In genomic region chr7:94649313-94649924, GRCh38 we compare ENCODE assay signal across 11 cellular contexts. TPM values are rescaled to one million over a fixed set of nuclear protein-coding genes. Genes with fewer than 3 reads are reported as not detected.
DNase-seq lines count a peak whose midpoint lies in the region; ATAC-seq and TF ChIP-seq lines count a peak whose summit lies in the region.
"Had no signal": no experiment of that assay in that cellular context is flagged by ENCODE, and none has a peak within 500 bp of the region (broad histone marks: within the 10 kb centered on the region; RNA-seq: fewer than 3 reads in every experiment).

No MANE protein-coding gene starts in this region.

- H3K27ac ChIP-seq in OCI-LY3 (ENCODE audit: low read length) (no peak overlapping the region), trophoblast cell (ENCODE audit: low read depth, low read length) (no peak overlapping the region), psoas muscle (no peak overlapping the region)
- H3K27ac ChIP-seq: prostate gland, SK-N-MC had no signal

- H3K4me1 ChIP-seq in OCI-LY3 (ENCODE audit: low read length) (peaks cover 27% of the 10 kb centered on the region), trophoblast cell (ENCODE audit: control insufficient read depth in 1 of 2, insufficient read depth in 2 of 2, low read length in 2 of 2) (peaks cover 3 to 6% of the 10 kb centered on the region in 2 experiments), psoas muscle (peaks cover 4% of the 10 kb centered on the region)
- H3K4me1 ChIP-seq: prostate gland had no signal

- no peak overlapping the region for H2BK120ac ChIP-seq in trophoblast cell (ENCODE audit: insufficient read depth, low read length, poor library complexity)

- peaks cover 4% of the 10 kb centered on the region for H3K36me3 Mint-ChIP-seq in osteocyte (ENCODE audit: unreplicated experiment)

- peaks cover 2% of the 10 kb centered on the region for H3K79me1 ChIP-seq in trophoblast cell (ENCODE audit: low read length)

- H3K27me3 Mint-ChIP-seq in osteocyte (ENCODE audit: unreplicated experiment): no peaks in the 10 kb centered on the region

- H3K4me2 ChIP-seq in OCI-LY3 (ENCODE audit: low read length) (peak overlapping the region; percentile 87), trophoblast cell (ENCODE audit: low read length) (no peak overlapping the region)

- H3K9ac ChIP-seq in OCI-LY3 (ENCODE audit: low read length): no peak overlapping the region
- H3K9ac ChIP-seq in trophoblast cell (ENCODE audit: low read length): no peak overlapping the region

- H3K27ac Mint-ChIP-seq in osteocyte (ENCODE audit: unreplicated experiment): peak overlapping the region; percentile 14

- H3K23ac ChIP-seq in trophoblast cell (ENCODE audit: low read length): no peak overlapping the region

- H4K91ac ChIP-seq in trophoblast cell (ENCODE audit: low read depth, low read length): no peak overlapping the region

- H3K9me3 Mint-ChIP-seq in osteocyte (ENCODE audit: unreplicated experiment): no peaks in the 10 kb centered on the region

- H3K79me2 ChIP-seq in OCI-LY3 (ENCODE audit: low read length): peaks cover 8% of the 10 kb centered on the region; the same call in 1 of the 2 replicates
- no peaks in the 10 kb centered on the region for H3K79me2 ChIP-seq in trophoblast cell (ENCODE audit: control insufficient read depth, insufficient read depth, low read length, poor library complexity)

- no peak overlapping the region for H3K4ac ChIP-seq in trophoblast cell (ENCODE audit: low read depth, low read length)

- DNase-seq in osteocyte (ENCODE audit: extremely low spot score, unreplicated experiment) (no peak), trophoblast cell (no peak), psoas muscle (no peak), Right ventricle myocardium inferior (ENCODE audit: missing footprints) (no peak)
- DNase-seq in activated T-cell treated with anti-CD3 and anti-CD28 coated beads, Interleukin-2, amount 50 U/mL, for 48 hours: no peak
- DNase-seq: NCI-H187 had no signal

- no peak overlapping the region for H3K14ac ChIP-seq in trophoblast cell (ENCODE audit: low read length)

- H4K8ac ChIP-seq in trophoblast cell (ENCODE audit: low read depth, low read length): no peak overlapping the region

- peaks cover 36% of the 10 kb centered on the region for H4K20me1 ChIP-seq in OCI-LY3 (ENCODE audit: insufficient read depth, low read length)

- TF ChIP-seq CTCF in OCI-LY3 (IDR thresholded peaks at IDR 0.05; ENCODE audit: low read depth, low read length) (no peak), osteocyte (IDR thresholded peaks at IDR 0.05) (no peak), psoas muscle (IDR thresholded peaks at IDR 0.05) (no peak)

- intact Hi-C loops in psoas muscle (cut with DNase I) (no loop called here), Right ventricle myocardium inferior (cut with DNase I) (no loop called here)

- H3K4me3 Mint-ChIP-seq in osteocyte (ENCODE audit: unreplicated experiment): peak overlapping the region; percentile 30

- H3K4me1 Mint-ChIP-seq in osteocyte (ENCODE audit: unreplicated experiment): peaks cover 47% of the 10 kb centered on the region

- H2AK5ac ChIP-seq in trophoblast cell (ENCODE audit: low read length): no peak overlapping the region

- H3K4me3 ChIP-seq in OCI-LY3 (ENCODE audit: low read length) (peak overlapping the region; percentile 62), trophoblast cell (ENCODE audit: low read depth, low read length) (no peak overlapping the region), psoas muscle (no peak overlapping the region)
- H3K4me3 ChIP-seq: prostate gland, SK-N-MC had no signal

- ATAC-seq in GM19043 (IDR thresholded peaks at IDR 0.05; ENCODE audit: low read depth, unreplicated experiment) (peak; percentile 85), HG02623 (IDR thresholded peaks at IDR 0.05; ENCODE audit: unreplicated experiment) (peak; percentile 84), psoas muscle (no peak), Right ventricle myocardium inferior (no peak)

- H3K18ac ChIP-seq in trophoblast cell (ENCODE audit: low read length): no peak overlapping the region

- no peak overlapping the region for H2BK5ac ChIP-seq in trophoblast cell (ENCODE audit: low read depth, low read length, poor library complexity)

- H3K27me3 ChIP-seq in OCI-LY3 (ENCODE audit: low read depth, low read length) (no peaks in the 10 kb centered on the region), trophoblast cell (ENCODE audit: insufficient read depth, low read length) (no peaks in the 10 kb centered on the region), psoas muscle (ENCODE audit: insufficient read depth in 3 of 3, low read length in 2 of 3) (peaks cover 0 to 32% (median 0%) of the 10 kb centered on the region in 3 donors)

- no peak overlapping the region for H4K12ac ChIP-seq in trophoblast cell (ENCODE audit: low read depth, low read length)

- H2BK12ac ChIP-seq in trophoblast cell (ENCODE audit: low read length): no peak overlapping the region

- H3K36me3 ChIP-seq in OCI-LY3 (replicated peaks; ENCODE audit: low read depth, low read length) (no peaks in the 10 kb centered on the region), trophoblast cell (ENCODE audit: control insufficient read depth in 1 of 2, insufficient read depth in 2 of 2, low read length in 2 of 2) (no peaks in the 10 kb centered on the region), psoas muscle (ENCODE audit: insufficient read depth in 1 of 2, low read depth in 1 of 2) (no peaks in the 10 kb centered on the region)
- H3K36me3 ChIP-seq: prostate gland had no signal

- no peak overlapping the region for H2AFZ ChIP-seq in OCI-LY3 (ENCODE audit: low read depth, low read length)
- no peak overlapping the region for H2AFZ ChIP-seq in trophoblast cell (ENCODE audit: insufficient read depth, low read length, poor library complexity)

- no CpG with 5 or more reads among the region's 4 CpGs for WGBS in trophoblast cell (ENCODE audit: extremely low coverage, insufficient coverage, insufficient read length)
- 31 to 48% (median 37%) methylated on average over 4 of the region's 4 CpGs for WGBS in psoas muscle, 3 donors

- H3K9me3 ChIP-seq in OCI-LY3 (ENCODE audit: insufficient read depth, low read length) (no peaks in the 10 kb centered on the region), trophoblast cell (ENCODE audit: insufficient read depth, low read depth, low read length) (no peaks in the 10 kb centered on the region), psoas muscle (no peaks in the 10 kb centered on the region)
- H3K9me3 ChIP-seq: prostate gland had no signal

RNA-seq across cellular contexts. Expression of gene SGCE, which starts 6.5 kb away (rescaled TPM):
- total RNA-seq in osteocyte (85.6 and 96.8 TPM in 2 replicates), psoas muscle (10 to 100 TPM in 1 of 4 donors, 1 to 10 TPM in 3; 3.9 to 13.0 (median 7.5) TPM), Right ventricle myocardium inferior (23.7 TPM)
- 37.2 and 37.8 TPM in 2 replicates for polyA plus RNA-seq in trophoblast cell (2013)
- 1 to 10 TPM; 5.5 to 7.0 (median 6.1) TPM for polyA plus RNA-seq in psoas muscle

Comparison
In these comparisons a context has a peak if more than half of its experiments do, and no peak if none do; other contexts are left out.
1. ATAC-seq: peak in GM19043 (single experiment) and HG02623 (single experiment); none in psoas muscle (0 of 4) and Right ventricle myocardium inferior (single experiment).